26 cellular contexts compared by ENCODE assay signal in the genomic region with DNA sequence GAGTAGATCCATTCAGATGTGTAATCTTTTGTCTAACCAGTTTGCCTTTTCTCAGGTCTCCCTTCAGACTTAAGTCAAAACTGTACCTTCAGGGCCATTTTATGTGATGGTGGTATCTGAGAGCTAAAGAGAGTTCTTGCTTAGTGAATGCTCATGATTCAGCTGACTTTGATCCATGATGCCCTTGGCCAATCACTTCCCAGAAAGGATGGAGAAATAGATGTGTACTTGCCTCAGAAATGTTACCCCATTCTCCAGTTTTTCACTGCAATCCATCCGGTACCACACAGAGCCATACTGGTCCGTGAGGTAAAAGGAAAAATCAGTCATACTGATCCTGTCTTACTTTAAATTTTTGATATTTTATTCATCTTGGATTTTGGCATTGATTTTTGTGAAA.
"Had no signal": no experiment of that assay in that cellular context is flagged by ENCODE, and none has a peak within 500 bp of the region (broad histone marks: within the 10 kb centered on the region; RNA-seq: fewer than 3 reads in every experiment).

No MANE protein-coding gene starts in this region.

- DNase-seq: hippocampal formation; kidney glomerular epithelial cell; left cardiac atrium; lower lobe of right lung; mammary epithelial cell; naive thymus-derived CD8-positive, alpha-beta T cell; occipital lobe; psoas muscle; stimulated activated CD4-positive, alpha-beta T cell treated with anti-CD3 and anti-CD28 coated beads, Interleukin-12 subunit alpha, Interleukin-12 subunit beta, amount 100 ng/mL, for 4 hours; stimulated activated CD4-positive, alpha-beta T cell treated with anti-CD3 and anti-CD28 coated beads, Interleukin-15, amount 100 ng/mL, for 24 hours; stimulated activated CD4-positive, alpha-beta T cell treated with anti-CD3 and anti-CD28 coated beads, Interleukin-2, amount 100 ng/mL, for 24 hours; stimulated activated CD4-positive, alpha-beta T cell treated with anti-CD3 and anti-CD28 coated beads, Interleukin-4, amount 100 ng/mL, for 1 hour; stimulated activated naive B cell treated with anti-CD40 and anti-IgM and Interleukin-4, amounts not matched to agents 10 μg/mL and 1 μg/mL and 100 μg/mL, for 72 hours; stimulated activated naive CD8-positive, alpha-beta T cell treated with anti-CD3 and anti-CD28 coated beads, Interleukin-15, Interleukin-2, amounts not matched to agents 100 U/mL and 50 U/mL, for 24 hours; stomach; testis; thyroid gland; transverse colon; upper lobe of left lung had no signal

- H3K79me2 ChIP-seq: parathyroid adenoma had no signal

- H3K27ac ChIP-seq: lower lobe of right lung, neural progenitor cell, neutrophil, parathyroid adenoma, psoas muscle, skin epidermis, stomach, testis, thyroid gland, transverse colon, upper lobe of left lung, vagina had no signal

- H3K9me3 ChIP-seq: lower lobe of right lung, neutrophil, psoas muscle, stomach, testis, thyroid gland, transverse colon, upper lobe of left lung, vagina had no signal

- H3K9ac ChIP-seq: neural progenitor cell, parathyroid adenoma had no signal

- H2AFZ ChIP-seq: parathyroid adenoma had no signal

- H3K4me1 ChIP-seq: lower lobe of right lung, parathyroid adenoma, psoas muscle, stomach, testis, thyroid gland, transverse colon, upper lobe of left lung, vagina had no signal

- ATAC-seq: left lobe of liver; lower lobe of right lung; naive thymus-derived CD8-positive, alpha-beta T cell; psoas muscle; sciatic nerve; stimulated activated naive B cell treated with anti-CD40 and anti-IgM and Interleukin-4, amounts not matched to agents 10 μg/mL and 1 μg/mL and 100 μg/mL, for 72 hours; stimulated activated naive CD8-positive, alpha-beta T cell treated with anti-CD3 and anti-CD28 coated beads, Interleukin-15, Interleukin-2, amounts not matched to agents 100 U/mL and 50 U/mL, for 24 hours had no signal

- H3K4me2 ChIP-seq: neural progenitor cell had no signal

- H3K4me3 ChIP-seq: lower lobe of right lung, neural progenitor cell, psoas muscle, skin epidermis, stomach, testis, thyroid gland, transverse colon, upper lobe of left lung, vagina had no signal

- H3K27me3 ChIP-seq: neural progenitor cell, neutrophil, stomach, testis, thyroid gland, transverse colon, upper lobe of left lung, vagina had no signal

- H3K36me3 ChIP-seq: lower lobe of right lung, neural progenitor cell, neutrophil, stomach, thyroid gland, transverse colon, upper lobe of left lung, vagina had no signal
